In genomic region chr5:102867999-102868662, GRCh38 we compare ENCODE assay signal across 13 cellular contexts.
A peak's percentile ranks its signal among the peaks of the same experiment; 100 is the strongest.
DNase-seq lines count a peak whose midpoint lies in the region; ATAC-seq, FAIRE-seq and TF ChIP-seq lines count a peak whose summit lies in the region.
"Had no signal": no experiment of that assay in that cellular context is flagged by ENCODE, and none has a peak within 500 bp of the region (broad histone marks: within the 10 kb centered on the region; RNA-seq: fewer than 3 reads in every experiment).

No MANE protein-coding gene starts in this region.

- H3K4me1 ChIP-seq in small intestine (ENCODE audit: control insufficient read depth in 2 of 2, insufficient read depth in 1 of 2, low read depth in 1 of 2, low read length in 1 of 2), result no peaks in the 10 kb centered on the region

- H3K27ac ChIP-seq in small intestine (ENCODE audit: low read depth in 1 of 2, low read length in 1 of 2), result no peak overlapping the region
- no peak overlapping the region for H3K27ac ChIP-seq in dorsolateral prefrontal cortex
- H3K27ac ChIP-seq: KMS-11 had no signal

- H3K4me3 ChIP-seq in fibroblast of pulmonary artery (replicated peaks; ENCODE audit: low read depth, low read length) (no peak overlapping the region), small intestine (ENCODE audit: low read depth in 1 of 2, low read length in 2 of 2) (no peak overlapping the region), dorsolateral prefrontal cortex (peak overlapping the region in 20 of 59 donors; percentile 2 to 81 (median 74))

- no peak for TF ChIP-seq CTCF in fibroblast of pulmonary artery (IDR thresholded peaks at IDR 0.05; ENCODE audit: low read length, missing control alignments)
- no peak for TF ChIP-seq CTCF in dorsolateral prefrontal cortex (IDR thresholded peaks at IDR 0.05 in 54 of 56, conservative IDR thresholded peaks at IDR 0.05 in 2 of 56; ENCODE audit: low read depth in 1 of 56, partially characterized antibody in 56 of 56)

- no peaks in the 10 kb centered on the region for H3K9me3 ChIP-seq in small intestine (ENCODE audit: control insufficient read depth, low read depth)

- peak; percentile 46 for DNase-seq in NCI-H2029 treated with DMSO at 0.1 percent for 48 hours (lab: John Stamatoyannopoulos, UW)
- no peak for DNase-seq in NCI-H2029 (lab: John Stamatoyannopoulos, UW)
- peak; percentile 22 for DNase-seq in NCI-H226
- DNase-seq in fibroblast of pulmonary artery (ENCODE audit: low read depth), result peak; percentile 40
- DNase-seq in small intestine, result peak; percentile 23
- DNase-seq in dorsolateral prefrontal cortex, result no peak
- DNase-seq: activated T-cell treated with anti-CD3 and anti-CD28 coated beads, Interleukin-2, amount 50 U/mL, for 48 hours; cerebellar nuclear complex; naive thymus-derived CD8-positive, alpha-beta T cell; stimulated activated CD4-positive, alpha-beta T cell treated with anti-CD3 and anti-CD28 coated beads, Interleukin-4, amount 100 ng/mL, for 1 hour had no signal

- 54 to 82% (median 71%) methylated on average over 3 of the region's 3 CpGs for WGBS in small intestine, 3 donors

- H3K27me3 ChIP-seq in small intestine (ENCODE audit: control insufficient read depth in 2 of 2, insufficient read depth in 2 of 2, low read length in 2 of 2), result no peaks in the 10 kb centered on the region
- H3K27me3 ChIP-seq in dorsolateral prefrontal cortex, result no peaks in the 10 kb centered on the region

- no peak for FAIRE-seq in small intestine (lab: Jason Lieb, UNC)

- no peaks in the 10 kb centered on the region for H3K36me3 ChIP-seq in small intestine (ENCODE audit: control insufficient read depth in 2 of 2, insufficient read depth in 2 of 2, low read length in 2 of 2)

- ATAC-seq in HG03095 (IDR thresholded peaks at IDR 0.05; ENCODE audit: unreplicated experiment) (no peak), GM21529 (IDR thresholded peaks at IDR 0.05; ENCODE audit: unreplicated experiment) (no peak)
- ATAC-seq: naive thymus-derived CD8-positive, alpha-beta T cell had no signal

- intact Hi-C loops in dorsolateral prefrontal cortex (cut with DNase I), result loop anchor here in 1 of 2 donors (10.0 kb wide), 1 partner anchor 113 kb away; the partner anchor contains the start of gene PAM

Comparison
In these comparisons a context has a peak if more than half of its experiments do, and no peak if none do; other contexts are left out.
1. DNase-seq: peak in NCI-H2029 treated with DMSO at 0.1 percent for 48 hours (single experiment), NCI-H226 (single experiment), fibroblast of pulmonary artery (single experiment) and small intestine (single experiment); none in NCI-H2029 (single experiment) and dorsolateral prefrontal cortex (0 of 10).